In the genomic region with DNA sequence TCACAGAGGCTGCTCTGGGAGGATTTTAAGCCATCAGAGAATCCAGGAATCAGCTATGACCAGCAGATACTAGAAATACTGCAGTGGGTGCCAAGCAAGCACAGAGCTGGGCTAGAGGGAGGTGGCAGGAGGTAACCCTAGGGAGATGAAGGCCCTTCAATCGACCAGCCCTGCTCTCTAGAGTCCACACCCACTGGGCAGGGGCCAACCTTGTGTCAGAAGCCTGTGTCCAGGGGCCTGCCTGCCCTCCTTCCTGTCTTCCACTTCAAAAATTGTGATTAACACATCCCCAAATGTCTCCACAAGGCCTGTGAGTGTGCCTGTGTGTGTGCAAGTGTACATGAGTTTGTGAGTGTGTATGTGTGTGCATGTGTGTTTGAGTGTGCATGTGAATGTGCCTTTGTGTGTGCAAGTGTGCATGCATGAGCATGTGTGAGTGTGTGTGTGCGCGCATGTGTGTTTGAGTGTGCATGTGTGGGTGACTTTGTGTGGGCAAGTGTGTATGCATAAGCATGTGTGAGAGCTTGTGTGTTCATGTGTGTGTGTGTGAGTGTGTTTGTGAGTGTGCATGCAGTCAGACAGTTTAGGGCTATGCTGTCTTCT, we compare ENCODE assay signal across 20 cellular contexts.
"Had no signal": no experiment of that assay in that cellular context is flagged by ENCODE, and none has a peak within 500 bp of the region (broad histone marks: within the 10 kb centered on the region; RNA-seq: fewer than 3 reads in every experiment).

No MANE protein-coding gene starts in this region.

- H3K79me2 ChIP-seq: parathyroid adenoma had no signal

- ATAC-seq: left cardiac atrium; mucosa of descending colon; naive thymus-derived CD8-positive, alpha-beta T cell had no signal

- H3K9me3 Mint-ChIP-seq: type B pancreatic cell had no signal

- FAIRE-seq: colon, kidney had no signal

- H3K27ac Mint-ChIP-seq: type B pancreatic cell had no signal

- H3K4me3 Mint-ChIP-seq: naive thymus-derived CD8-positive, alpha-beta T cell; type B pancreatic cell had no signal

- H3K4me1 ChIP-seq: esophagus squamous epithelium, parathyroid adenoma, prostate gland, right lobe of liver, stomach, vagina had no signal

- H3K9ac ChIP-seq: parathyroid adenoma had no signal

- H3K27ac ChIP-seq: esophagus squamous epithelium, parathyroid adenoma, prostate gland, right lobe of liver, stomach, vagina had no signal

- H3K4me3 ChIP-seq: esophagus squamous epithelium, mucosa of descending colon, prostate gland, right lobe of liver, stomach, vagina had no signal

- DNase-seq: cerebellar nuclear complex; dermis blood vessel endothelial cell; esophagus squamous epithelium; foreskin fibroblast; kidney; left cardiac atrium; mucosa of descending colon; naive thymus-derived CD8-positive, alpha-beta T cell; right lobe of liver; stimulated activated CD4-positive, alpha-beta T cell treated with anti-CD3 and anti-CD28 coated beads, Interleukin-15, amount 100 ng/mL, for 24 hours; stimulated activated CD4-positive, alpha-beta T cell treated with anti-CD3 and anti-CD28 coated beads, Interleukin-2, amount 100 ng/mL, for 24 hours; stimulated activated CD4-positive, alpha-beta T cell treated with anti-CD3 and anti-CD28 coated beads, Interleukin-4, amount 100 ng/mL, for 4 hours; stimulated activated naive CD4-positive, alpha-beta T cell; stomach; substantia nigra had no signal

- H2AFZ ChIP-seq: parathyroid adenoma had no signal

- H3K36me3 Mint-ChIP-seq: naive thymus-derived CD8-positive, alpha-beta T cell; type B pancreatic cell had no signal

- H3K36me3 ChIP-seq: esophagus squamous epithelium, prostate gland, right lobe of liver, stomach, vagina had no signal

- H3K27me3 ChIP-seq: esophagus squamous epithelium, right lobe of liver, stomach, vagina had no signal

- H3K9me3 ChIP-seq: esophagus squamous epithelium, mucosa of descending colon, prostate gland, right lobe of liver, stomach, vagina had no signal
